ENCODE assay signal across 2 cellular contexts in genomic region chr12:106315523-106315922, GRCh38.
TF ChIP-seq lines count a peak whose summit lies in the region.

No MANE protein-coding gene starts in this region.

TF ChIP-seq in HCT116, 20 proteins besides CTCF, POLR2A, EP300 and RAD21:
- TF ChIP-seq JUND (IDR thresholded peaks at IDR 0.05) (no peak), SP1 (IDR thresholded peaks at IDR 0.05; ENCODE audit: low read depth) (no peak), REST (IDR thresholded peaks at IDR 0.05; ENCODE audit: low read depth) (no peak), TCF7L2 (IDR thresholded peaks at IDR 0.05; ENCODE audit: borderline replicate concordance, extremely low read depth, insufficient read depth, insufficient read length) (no peak), EZH2 (IDR thresholded peaks at IDR 0.05) (no peak), FOSL1 (IDR thresholded peaks at IDR 0.05; ENCODE audit: low read depth) (no peak), MAX (IDR thresholded peaks at IDR 0.05) (no peak)
TF ChIP-seq in HCT116: peak in this region for 0.

TF ChIP-seq in K562, 482 proteins besides CTCF, POLR2A, EP300 and RAD21:
- TF ChIP-seq NR2C1 (IDR thresholded peaks at IDR 0.05) (0 out of 2 replicates have a peak, but pooled peaks have one; percentile 25), NR2C1 (tag; IDR thresholded peaks at IDR 0.05) (peak; percentile 35; the same call in 1 of the 2 replicates), ZBTB2 (IDR thresholded peaks at IDR 0.05) (no peak), SMARCC2 (IDR thresholded peaks at IDR 0.05; ENCODE audit: low read depth) (no peak), CXXC5 (CRISPR knock-in tag; IDR thresholded peaks at IDR 0.05) (no peak), PCBP1 (IDR thresholded peaks at IDR 0.05; ENCODE audit: low read depth, low read length, poor library complexity, severe bottlenecking) (no peak), RBM17 (IDR thresholded peaks at IDR 0.05; ENCODE audit: borderline replicate concordance, low read depth, low read length) (no peak), HCFC1 (IDR thresholded peaks at IDR 0.05; ENCODE audit: low read depth, low read length) (no peak), CTCFL (IDR thresholded peaks at IDR 0.05; ENCODE audit: borderline replicate concordance, insufficient read depth, low read depth, low read length, poor library complexity, severe bottlenecking) (peak; percentile 13), MTA2 (IDR thresholded peaks at IDR 0.05; ENCODE audit: low read depth) (no peak), JUND (IDR thresholded peaks at IDR 0.05; ENCODE audit: borderline replicate concordance, low read depth, low read length) (no peak), JUND (tag; IDR thresholded peaks at IDR 0.05; ENCODE audit: borderline replicate concordance, low read depth, low read length) (no peak)
